Comparison of ENCODE assay signal across 8 cellular contexts in the genomic region with DNA sequence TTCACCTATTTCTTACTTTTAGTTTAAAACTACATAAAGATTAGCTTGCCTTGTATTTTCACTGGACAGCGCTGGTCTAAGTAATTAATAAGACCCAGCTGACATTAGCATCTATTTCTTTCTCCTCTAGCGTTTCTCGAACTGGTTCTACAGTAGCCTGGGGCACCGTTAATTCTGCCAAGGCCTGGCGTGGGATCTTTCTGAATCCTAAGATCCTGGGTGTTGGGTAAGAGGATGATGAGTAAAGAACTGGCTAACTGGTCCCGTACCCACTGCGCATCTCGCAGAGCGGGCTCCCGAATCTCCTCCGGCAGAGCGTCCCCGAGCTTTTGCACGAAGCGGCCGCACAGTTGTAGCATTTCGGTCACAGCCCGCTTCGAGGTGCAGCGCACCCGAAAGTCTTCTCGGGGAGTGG. TPM values are rescaled to one million over a fixed set of nuclear protein-coding genes. Genes with fewer than 3 reads are reported as not detected.
A peak's percentile ranks its signal among the peaks of the same experiment; 100 is the strongest.
DNase-seq lines count a peak whose midpoint lies in the region; ATAC-seq and TF ChIP-seq lines count a peak whose summit lies in the region.

No MANE protein-coding gene starts in this region.

- no peaks in the 10 kb centered on the region for H3K9me3 Mint-ChIP-seq in natural killer cell

- peaks cover 3% of the 10 kb centered on the region; the same call in 1 of the 2 replicates for H3K4me1 ChIP-seq in SJCRH30

- no peaks in the 10 kb centered on the region for H3K27me3 ChIP-seq in SJCRH30

- peak overlapping the region; percentile 83 for H3K27ac ChIP-seq in SJCRH30

- DNase-seq in ELR (ENCODE audit: low read depth) (peak; percentile 88), SJCRH30 (no peak), epidermal melanocyte (ENCODE audit: insufficient read length, low spot score) (peak; percentile 23), natural killer cell (no peak), mesenteric fat pad (ENCODE audit: low spot score) (no peak)
- DNase-seq in stimulated activated CD4-positive, alpha-beta T cell treated with anti-CD3 and anti-CD28 coated beads, Interleukin-1b, Interleukin-23, amount 100 ng/mL, for 48 hours, result no peak

- peak overlapping the region; percentile 95 for H3K4me3 ChIP-seq in SJCRH30

- ATAC-seq in GM21360 (IDR thresholded peaks at IDR 0.05; ENCODE audit: unreplicated experiment), result peak; percentile 21
- ATAC-seq in HG03558 (IDR thresholded peaks at IDR 0.05; ENCODE audit: extremely low read depth, unreplicated experiment), result peak; percentile 8
- peak; percentile 67 to 72 (median 68) for ATAC-seq in natural killer cell

- TF ChIP-seq CTCF in natural killer cell (IDR thresholded peaks at IDR 0.05), result no peak

- H3K4me3 Mint-ChIP-seq in natural killer cell, result peak overlapping the region; percentile 97

- intact Hi-C loops in natural killer cell (cut with micrococcal nuclease), result loop anchor here (5.0 kb wide), 1 partner anchor 66 kb away; a partner anchor contains a TSS

- H3K36me3 ChIP-seq in SJCRH30, result peaks cover 11% of the 10 kb centered on the region

- H3K9me3 ChIP-seq in SJCRH30 (replicated peaks), result no peaks in the 10 kb centered on the region

- peaks cover 0 to 38% of the 10 kb centered on the region in 2 donors for H3K4me1 Mint-ChIP-seq in natural killer cell

- no peaks in the 10 kb centered on the region for H3K36me3 Mint-ChIP-seq in natural killer cell

- H3K27me3 Mint-ChIP-seq in natural killer cell (ENCODE audit: low read depth in 2 of 2), result no peaks in the 10 kb centered on the region

- peak overlapping the region; percentile 88 to 95 for H3K27ac Mint-ChIP-seq in natural killer cell

RNA-seq across cellular contexts. Expression of a gene that starts 0.3 kb away (rescaled TPM):
- 72.1 and 76.7 TPM in 2 replicates for total RNA-seq in SJCRH30 (2014; rRNA removed; shearing (Covaris generic))
- total RNA-seq in natural killer cell (10 to 100 TPM; 17.0 to 23.8 (median 23.4) TPM), mesenteric fat pad (28.3 TPM)

RNA-seq across cellular contexts. Expression of a gene that starts 0.4 kb away (rescaled TPM):
- 9.0 and 9.2 TPM in 2 replicates for total RNA-seq in SJCRH30 (2014; rRNA removed; shearing (Covaris generic))
- 10 to 100 TPM; 11.6 to 14.6 (median 13.4) TPM for total RNA-seq in natural killer cell
- 22.4 TPM for total RNA-seq in mesenteric fat pad

RNA-seq across cellular contexts. Expression of a gene that starts 56.2 kb away (rescaled TPM):
- not detected in 2 replicates for total RNA-seq in SJCRH30 (2014; rRNA removed; shearing (Covaris generic))
- under 1 TPM in 1 of 3 donors, not detected in 2; 0.80 TPM for total RNA-seq in natural killer cell
- total RNA-seq in mesenteric fat pad, result not detected

Comparison
In these comparisons a context has a peak if more than half of its experiments do, and no peak if none do; other contexts are left out.
1. DNase-seq: peak in ELR (single experiment) and epidermal melanocyte (single experiment); none in SJCRH30 (0 of 2), natural killer cell (single experiment), stimulated activated CD4-positive, alpha-beta T cell treated with anti-CD3 and anti-CD28 coated beads, Interleukin-1b, Interleukin-23, amount 100 ng/mL, for 48 hours (single experiment) and mesenteric fat pad (single experiment).
2. ATAC-seq: peak in every context shown above with its lines; median percentile 68 in natural killer cell; 21 in GM21360; 8 in HG03558.